In genomic region chr7:23206511-23206867, GRCh38 we compare ENCODE assay signal across 1 cellular context.
TF ChIP-seq lines count a peak whose summit lies in the region.

No MANE protein-coding gene starts in this region.

TF ChIP-seq in SK-N-SH, 30 proteins besides CTCF, POLR2A, EP300 and RAD21 (continued from another document):
- no peak for TF ChIP-seq PBX3 (IDR thresholded peaks at IDR 0.05)
- no peak for TF ChIP-seq JUND (IDR thresholded peaks at IDR 0.05)
- no peak for TF ChIP-seq TEAD4 (IDR thresholded peaks at IDR 0.05; ENCODE audit: borderline replicate concordance, insufficient read depth)
- TF ChIP-seq YY1 (IDR thresholded peaks at IDR 0.05; ENCODE audit: low read depth) = no peak
- no peak for TF ChIP-seq RFX5 (IDR thresholded peaks at IDR 0.05; ENCODE audit: low read length)
- TF ChIP-seq TAF1 (IDR thresholded peaks at IDR 0.05; ENCODE audit: borderline replicate concordance, low read depth, low read length) = no peak
- no peak for TF ChIP-seq FOSL2 (IDR thresholded peaks at IDR 0.05; ENCODE audit: borderline replicate concordance, low read depth)
- TF ChIP-seq NRF1 (IDR thresholded peaks at IDR 0.05; ENCODE audit: low read depth, low read length) = no peak
- peak; percentile 64; the same call in 1 of the 2 replicates for TF ChIP-seq RCOR1 (IDR thresholded peaks at IDR 0.05; ENCODE audit: low read length)
- no peak for TF ChIP-seq NFIC (IDR thresholded peaks at IDR 0.05; ENCODE audit: borderline replicate concordance)
